In the genomic region with DNA sequence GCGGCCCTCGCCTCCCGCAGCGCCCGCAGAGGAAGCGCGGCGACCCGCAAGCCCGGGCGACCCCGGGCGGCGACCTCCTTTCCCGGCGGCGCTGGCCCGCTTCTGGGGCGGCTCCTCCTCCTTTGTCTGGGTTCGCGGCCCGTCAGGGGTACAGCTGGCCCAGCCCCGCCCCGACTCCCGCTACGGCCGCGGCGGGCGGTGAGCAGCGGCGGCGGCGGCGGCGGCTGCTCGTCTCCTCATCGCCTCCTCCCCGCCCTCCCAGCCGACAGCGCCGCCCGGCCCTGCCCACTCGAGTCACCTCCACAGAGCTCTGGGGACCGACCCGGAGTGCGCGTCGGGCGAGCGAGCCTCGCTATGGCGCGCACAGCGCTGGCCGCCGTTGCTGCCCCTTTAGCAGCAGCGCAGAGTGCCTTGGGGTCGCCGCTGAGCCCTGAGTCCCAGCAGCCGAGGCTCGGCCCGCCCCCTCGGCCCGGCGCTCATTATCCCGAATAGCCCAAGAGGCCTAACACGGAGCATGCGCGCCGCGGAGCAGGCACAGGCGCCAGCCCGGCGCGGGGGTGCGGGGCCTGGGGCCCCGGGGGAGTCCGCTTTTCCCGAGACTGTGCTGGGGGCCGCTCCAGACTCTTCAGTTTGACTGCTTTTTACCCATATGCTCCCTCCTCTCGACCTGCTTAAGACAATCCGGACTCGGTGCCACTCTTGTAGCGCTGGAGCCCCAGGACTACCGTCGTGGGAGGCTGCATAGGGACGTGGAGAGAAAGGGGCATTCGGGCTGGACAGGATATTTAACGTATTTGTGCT, we compare ENCODE assay signal across 8 cellular contexts. TPM values are rescaled to one million over a fixed set of nuclear protein-coding genes. Genes with fewer than 3 reads are reported as not detected.
DNase-seq lines count a peak whose midpoint lies in the region; ATAC-seq, FAIRE-seq and TF ChIP-seq lines count a peak whose summit lies in the region.

TSS of gene SOS2 (minus strand) at position 104 of the 801 bp plus-strand sequence. CDS start 295 bp downstream, outside the sequence.

- peaks cover 12% of the 10 kb centered on the region for H4K20me1 ChIP-seq in keratinocyte (ENCODE audit: control insufficient read depth, extremely low read depth, insufficient read depth, low read length)

- no peaks in the 10 kb centered on the region for H3K9me1 ChIP-seq in keratinocyte (ENCODE audit: control insufficient read depth, extremely low read depth, insufficient read depth, low read length)

- no peaks in the 10 kb centered on the region for H3K36me3 ChIP-seq in keratinocyte (ENCODE audit: control insufficient read depth in 2 of 2, extremely low read depth in 1 of 2, insufficient read depth in 2 of 2, low read length in 2 of 2)

- peaks cover 15% of the 10 kb centered on the region for H3K4me1 ChIP-seq in keratinocyte (ENCODE audit: control insufficient read depth, extremely low read depth, insufficient read depth, low read length)

- H3K4me2 ChIP-seq in keratinocyte (ENCODE audit: control insufficient read depth, extremely low read depth, insufficient read depth, low read depth, low read length): peak within 1 kb of the TSS; percentile 99

- no peak for TF ChIP-seq CTCF in keratinocyte (optimal IDR thresholded peaks at IDR 0.05 in 1 of 3, IDR thresholded peaks at IDR 0.05 in 1 of 3, conservative IDR thresholded peaks at IDR 0.05 in 1 of 3; ENCODE audit: extremely low read depth in 1 of 3, insufficient read depth in 2 of 3, low read length in 3 of 3)

- peak within 1 kb of the TSS; percentile 96 for H2AFZ ChIP-seq in keratinocyte (ENCODE audit: control insufficient read depth, low read length)

- DNase-seq in AG08396 (ENCODE audit: low spot score) (peak; percentile 92), NCI-H2227 treated with DMSO at 0.1 percent for 48 hours (lab: John Stamatoyannopoulos, UW) (peak; percentile 89), keratinocyte (ENCODE audit: low read depth, low spot score) (no peak)
- DNase-seq in activated CD4-positive, CD25-positive, alpha-beta regulatory T cell treated with anti-CD3 and anti-CD28 coated beads, Interleukin-2, amount 50 U/mL, for 16 hours (ENCODE audit: low read depth, low spot score): peak; percentile 43
- peak; percentile 81 for DNase-seq in central memory CD4-positive, alpha-beta T cell
- DNase-seq in stimulated activated CD4-positive, alpha-beta T cell treated with anti-CD3 and anti-CD28 coated beads, Interleukin-15, amount 100 ng/mL, for 1 hour (ENCODE audit: low read depth in 1 of 2, low spot score in 1 of 2): peak; percentile 62 to 68

- peak within 1 kb of the TSS; percentile 86 to 98 (median 95) for H3K4me3 ChIP-seq in keratinocyte (ENCODE audit: control insufficient read depth in 2 of 3, extremely low read depth in 1 of 3, insufficient read depth in 2 of 3, low read depth in 1 of 3, low read length in 3 of 3)

- H3K9me3 ChIP-seq in keratinocyte (ENCODE audit: control insufficient read depth, low read depth, low read length): no peaks in the 10 kb centered on the region

- no peaks in the 10 kb centered on the region for H3K27me3 ChIP-seq in keratinocyte (ENCODE audit: control insufficient read depth, extremely low read depth, insufficient read depth, low read length)

- ATAC-seq in GM18907 (IDR thresholded peaks at IDR 0.05; ENCODE audit: unreplicated experiment) (peak; percentile 88), HG03139 (IDR thresholded peaks at IDR 0.05; ENCODE audit: unreplicated experiment) (peak; percentile 79)

- dilution Hi-C loops in keratinocyte (cut with MboI; ENCODE audit: extremely low pct_ligation_motif_present, low sequenced_read_pairs): no loop called here

- H3K27ac ChIP-seq in keratinocyte (ENCODE audit: control insufficient read depth, insufficient read depth, low read length): peak within 1 kb of the TSS; percentile 98

- FAIRE-seq in keratinocyte (lab: Jason Lieb, UNC): no peak

- peak within 1 kb of the TSS; percentile 94 for H3K9ac ChIP-seq in keratinocyte (ENCODE audit: control insufficient read depth, extremely low read depth, insufficient read depth, low read length)

- H3K79me2 ChIP-seq in keratinocyte (ENCODE audit: control insufficient read depth, insufficient read depth, low read length): peaks cover 37% of the 10 kb centered on the region

RNA-seq across cellular contexts. Expression of gene SOS2, which starts in this region (rescaled TPM):
- polyA plus RNA-seq in keratinocyte: 8.2 to 13.0 TPM (median 9.7 TPM) in 3 replicates
- 21.1 TPM for polyA plus RNA-seq in keratinocyte (2011; ENCODE audit: low read depth)
- polyA plus RNA-seq in keratinocyte (2011; cell fraction: cytosol; rRNA removed): 6.4 and 11.9 TPM in 2 replicates
- 13.4 and 16.0 TPM in 2 replicates for polyA plus RNA-seq in keratinocyte (2011; cell fraction: nucleus; rRNA removed)
- 7.8 and 9.7 TPM in 2 replicates for polyA plus RNA-seq in keratinocyte (2012; ENCODE audit: low replicate concordance)
- polyA minus RNA-seq in keratinocyte: 4.0 to 21.7 TPM (median 13.3 TPM) in 3 replicates
- polyA minus RNA-seq in keratinocyte (2011; cell fraction: cytosol; rRNA and poly(A)+ RNA removed): 11.7 TPM
- 16.2 and 33.3 TPM in 2 replicates for polyA minus RNA-seq in keratinocyte (2011; cell fraction: nucleus; rRNA and poly(A)+ RNA removed)
